Comparison of ENCODE assay signal across 16 cellular contexts in the genomic region with DNA sequence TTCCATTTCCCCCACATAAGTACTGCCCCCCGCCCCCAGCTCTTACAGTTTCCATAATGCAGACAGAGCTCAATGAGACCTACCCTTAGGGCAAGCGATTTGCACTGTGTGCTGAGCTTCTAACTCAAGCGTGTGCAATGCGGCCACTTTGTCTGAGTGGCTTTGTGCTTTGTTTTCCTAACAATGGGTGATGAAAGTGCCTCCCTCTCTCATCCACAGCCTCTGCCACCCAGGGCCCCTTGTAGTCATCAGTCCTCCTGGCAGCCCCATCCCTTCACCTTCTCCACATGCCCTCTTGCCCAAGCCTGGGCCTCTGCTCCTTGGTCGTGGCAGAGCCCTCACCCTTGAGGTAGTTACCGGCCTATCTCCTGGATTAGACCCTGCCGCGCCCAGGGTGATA. TPM values are rescaled to one million over a fixed set of nuclear protein-coding genes. Genes with fewer than 3 reads are reported as not detected.
DNase-seq lines count a peak whose midpoint lies in the region; ATAC-seq and TF ChIP-seq lines count a peak whose summit lies in the region.
"Had no signal": no experiment of that assay in that cellular context is flagged by ENCODE, and none has a peak within 500 bp of the region (broad histone marks: within the 10 kb centered on the region; RNA-seq: fewer than 3 reads in every experiment).

No MANE protein-coding gene starts in this region.

- H3K9me3 Mint-ChIP-seq in neural crest cell (no peaks in the 10 kb centered on the region), type B pancreatic cell (no peaks in the 10 kb centered on the region)
- H3K9me3 Mint-ChIP-seq: activated T-cell treated with anti-CD3 and anti-CD28 coated beads, Interleukin-2, amount 50 U/mL, for 4 hours; dendritic cell treated with granulocyte-macrophage colony-stimulating factor and Interleukin-4, amounts not matched to agents 40 ng/mL and 50 ng/mL, for 4 days; IgD-negative memory B cell had no signal

- peaks cover 16% of the 10 kb centered on the region for H3K4me1 Mint-ChIP-seq in neural crest cell
- H3K4me1 Mint-ChIP-seq in type B pancreatic cell (ENCODE audit: unreplicated experiment): peaks cover 17% of the 10 kb centered on the region

- no peak for DNase-seq in left ventricle myocardium superior
- no peak for DNase-seq in Right ventricle myocardium superior
- DNase-seq in caudate nucleus (lab: John Stamatoyannopoulos, UW): peak in 57 of 61 donors; percentile 4 to 90 (median 64)
- DNase-seq in neural crest cell (ENCODE audit: low read depth, low spot score): no peak
- DNase-seq in type B pancreatic cell (ENCODE audit: extremely low spot score, unreplicated experiment): no peak
- no peak for DNase-seq in suprapubic skin (ENCODE audit: low spot score in 2 of 2)
- no peak for DNase-seq in adrenal gland
- DNase-seq: activated T-cell treated with anti-CD3 and anti-CD28 coated beads, Interleukin-2, amount 50 U/mL, for 4 hours; esophagus squamous epithelium; NCI-H1092 treated with DMSO at 0.1 percent for 48 hours; NCI-H524 treated with DMSO at 0.1 percent for 48 hours; stimulated activated naive CD4-positive, alpha-beta T cell treated with Interleukin-2 at 50 U/mL for 16 hours had no signal

- H3K27ac Mint-ChIP-seq in neural crest cell (ENCODE audit: unreplicated experiment) (peak overlapping the region; percentile 73), type B pancreatic cell (peak overlapping the region; percentile 41)
- H3K27ac Mint-ChIP-seq: dendritic cell treated with granulocyte-macrophage colony-stimulating factor and Interleukin-4, amounts not matched to agents 40 ng/mL and 50 ng/mL, for 4 days had no signal

- H3K9me3 ChIP-seq in suprapubic skin (no peaks in the 10 kb centered on the region), adrenal gland (replicated peaks in 1 of 3) (no peaks in the 10 kb centered on the region)
- H3K9me3 ChIP-seq: esophagus squamous epithelium had no signal

- H3K4me1 ChIP-seq in suprapubic skin (no peaks in the 10 kb centered on the region), adrenal gland (replicated peaks in 1 of 2) (peaks cover 0 to 11% of the 10 kb centered on the region in 2 donors)

- H3K27ac ChIP-seq in caudate nucleus (ENCODE audit: low read depth, low read length): peak overlapping the region; percentile 79
- no peak overlapping the region for H3K27ac ChIP-seq in suprapubic skin
- no peak overlapping the region for H3K27ac ChIP-seq in adrenal gland
- H3K27ac ChIP-seq: esophagus squamous epithelium, RWPE1 had no signal

- H3K27me3 ChIP-seq in suprapubic skin: no peaks in the 10 kb centered on the region
- H3K27me3 ChIP-seq in adrenal gland: no peaks in the 10 kb centered on the region
- H3K27me3 ChIP-seq: esophagus squamous epithelium had no signal

- no peaks in the 10 kb centered on the region for H3K36me3 ChIP-seq in suprapubic skin
- no peaks in the 10 kb centered on the region for H3K36me3 ChIP-seq in adrenal gland (replicated peaks in 1 of 2)
- H3K36me3 ChIP-seq: esophagus squamous epithelium had no signal

- ATAC-seq in left ventricle myocardium superior (peak; percentile 13), Right ventricle myocardium superior (ENCODE audit: poor library complexity) (no peak), GM19452 (IDR thresholded peaks at IDR 0.05; ENCODE audit: unreplicated experiment) (no peak)

- H3K4me3 Mint-ChIP-seq in neural crest cell (no peak overlapping the region), type B pancreatic cell (no peak overlapping the region)
- H3K4me3 Mint-ChIP-seq: activated T-cell treated with anti-CD3 and anti-CD28 coated beads, Interleukin-2, amount 50 U/mL, for 4 hours; dendritic cell treated with granulocyte-macrophage colony-stimulating factor and Interleukin-4, amounts not matched to agents 40 ng/mL and 50 ng/mL, for 4 days had no signal

- WGBS in suprapubic skin: 64% methylated on average over 8 of the region's 8 CpGs
- 72 to 95% (median 74%) methylated on average over 8 of the region's 8 CpGs for WGBS in adrenal gland, 4 donors

- H3K36me3 Mint-ChIP-seq in neural crest cell (ENCODE audit: low read depth) (no peaks in the 10 kb centered on the region), type B pancreatic cell (no peaks in the 10 kb centered on the region)

- no peak for TF ChIP-seq EP300 in suprapubic skin (IDR thresholded peaks at IDR 0.05)

- TF ChIP-seq POLR2A in suprapubic skin (IDR thresholded peaks at IDR 0.05) (no peak), adrenal gland (IDR thresholded peaks at IDR 0.05) (no peak)

- no peak overlapping the region for H3K4me3 ChIP-seq in suprapubic skin
- H3K4me3 ChIP-seq in adrenal gland: no peak overlapping the region
- H3K4me3 ChIP-seq: esophagus squamous epithelium had no signal

- H3K27me3 Mint-ChIP-seq in neural crest cell (ENCODE audit: low read depth) (no peaks in the 10 kb centered on the region), type B pancreatic cell (no peaks in the 10 kb centered on the region)
- H3K27me3 Mint-ChIP-seq: IgD-negative memory B cell had no signal

- TF ChIP-seq CTCF in neural crest cell (conservative IDR thresholded peaks at IDR 0.05) (no peak), type B pancreatic cell (conservative IDR thresholded peaks at IDR 0.05) (no peak), suprapubic skin (IDR thresholded peaks at IDR 0.05) (no peak), adrenal gland (IDR thresholded peaks at IDR 0.05) (no peak)

- intact Hi-C loops in left ventricle myocardium superior (cut with micrococcal nuclease) (no loop called here), Right ventricle myocardium superior (cut with DNase I) (no loop called here), adrenal gland (cut with DNase I) (no loop called here)

RNA-seq across cellular contexts. Expression of gene DAPK2, which starts 17.2 kb away (rescaled TPM):
- total RNA-seq in left ventricle myocardium superior (43.4 TPM), Right ventricle myocardium superior (48.2 TPM), neural crest cell (8.5 and 8.8 TPM in 2 replicates), type B pancreatic cell (ENCODE audit: low replicate concordance) (3.4 and 5.0 TPM in 2 replicates), suprapubic skin (10 to 100 TPM; 13.1 to 30.8 (median 26.4) TPM), adrenal gland (1 to 10 TPM; 2.9 to 8.4 (median 6.5) TPM)
- 1 to 10 TPM in 2 of 3 donors, under 1 TPM in 1; 0.97 to 8.7 (median 6.4) TPM for polyA plus RNA-seq in adrenal gland

Comparison
In these comparisons a context has a peak if more than half of its experiments do, and no peak if none do; other contexts are left out.
1. DNase-seq: peak in caudate nucleus (57 of 61); none in left ventricle myocardium superior (single experiment), Right ventricle myocardium superior (single experiment), neural crest cell (single experiment), type B pancreatic cell (single experiment), suprapubic skin (0 of 2) and adrenal gland (0 of 7).